In the genomic region with DNA sequence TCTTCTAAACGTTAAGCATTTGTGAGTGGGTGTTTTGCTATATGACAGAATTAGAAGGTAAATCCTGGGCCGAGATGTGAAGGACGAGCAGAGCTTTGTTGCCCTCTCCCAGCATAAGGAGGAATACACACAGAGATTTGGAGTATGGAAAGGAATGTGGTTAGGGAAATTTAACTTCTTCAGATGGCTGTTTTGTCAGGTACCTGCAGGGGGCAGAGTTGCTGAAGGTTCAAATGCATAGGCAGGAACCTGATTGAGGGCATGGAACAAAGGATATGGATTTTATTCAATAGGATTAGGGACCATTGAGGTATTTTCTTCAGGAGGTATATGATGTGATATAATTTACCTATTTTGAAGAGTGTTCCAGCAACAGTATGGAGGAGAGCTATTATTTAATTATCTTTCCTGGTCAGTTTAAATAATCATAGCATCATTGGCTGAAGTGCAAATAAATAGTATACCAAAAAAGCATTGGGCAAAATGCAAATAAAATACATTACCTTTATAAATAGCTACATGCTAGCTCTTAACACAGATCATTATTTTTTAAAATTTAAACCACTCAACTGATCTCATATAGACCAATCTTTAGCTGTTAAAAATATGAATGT, we compare ENCODE assay signal across 7 cellular contexts.
DNase-seq lines count a peak whose midpoint lies in the region; ATAC-seq and TF ChIP-seq lines count a peak whose summit lies in the region.

No MANE protein-coding gene starts in this region.

- no peak overlapping the region for H3K4me3 ChIP-seq in Karpas-422 (ENCODE audit: low read length)

- no peaks in the 10 kb centered on the region for H4K20me1 ChIP-seq in Karpas-422 (ENCODE audit: insufficient read depth, low read depth, low read length)

- H3K4me2 ChIP-seq in Karpas-422 (ENCODE audit: low read depth, low read length, poor library complexity, severe bottlenecking): no peak overlapping the region

- DNase-seq in ELF-1 (ENCODE audit: low read depth, low spot score): peak; percentile 46
- DNase-seq in Karpas-422: peak; percentile 70
- DNase-seq in foreskin keratinocyte: peak in 1 of 2 donors; percentile 32
- DNase-seq in stimulated activated CD4-positive, alpha-beta T cell treated with anti-CD3 and anti-CD28 coated beads, Interleukin-1b, Interleukin-23, amount 100 ng/mL, for 48 hours: peak; percentile 5

- no peaks in the 10 kb centered on the region for H3K9me2 ChIP-seq in Karpas-422 (replicated peaks; ENCODE audit: insufficient read depth, low read length)

- peak; percentile 73 for TF ChIP-seq CTCF in foreskin keratinocyte (conservative IDR thresholded peaks at IDR 0.05)

- peak; percentile 71 for ATAC-seq in GM21360 (IDR thresholded peaks at IDR 0.05; ENCODE audit: unreplicated experiment)
- ATAC-seq in SK-N-SH treated with all-trans-retinoic acid at 6 μM for 48 hours: peak; percentile 64
- peak; percentile 79 for ATAC-seq in foreskin keratinocyte
- no peak for ATAC-seq in HG02571 (IDR thresholded peaks at IDR 0.05; ENCODE audit: unreplicated experiment)

- no peaks in the 10 kb centered on the region for H3K36me3 ChIP-seq in Karpas-422 (ENCODE audit: insufficient read depth, low read length)

- H3K27me3 ChIP-seq in Karpas-422 (ENCODE audit: low read length): no peaks in the 10 kb centered on the region
- H3K27me3 ChIP-seq in foreskin keratinocyte: no peaks in the 10 kb centered on the region

- no peaks in the 10 kb centered on the region for H3K9me3 ChIP-seq in Karpas-422 (ENCODE audit: low read length)

- H3K27ac ChIP-seq in Karpas-422 (ENCODE audit: low read length): no peak overlapping the region
- H3K27ac ChIP-seq in foreskin keratinocyte: no peak overlapping the region

- no peaks in the 10 kb centered on the region for H3K79me2 ChIP-seq in Karpas-422 (ENCODE audit: low read length)

- H3K9ac ChIP-seq in Karpas-422 (ENCODE audit: low read length): no peak overlapping the region

- H3K4me1 ChIP-seq in Karpas-422 (ENCODE audit: low read length): no peaks in the 10 kb centered on the region; the same call in 1 of the 2 replicates
- no peaks in the 10 kb centered on the region for H3K4me1 ChIP-seq in foreskin keratinocyte

- no peak overlapping the region for H2AFZ ChIP-seq in Karpas-422 (ENCODE audit: low read length)

TF ChIP-seq in SK-N-SH treated with all-trans-retinoic acid at 6 μM for 48 hours, 23 proteins besides CTCF, POLR2A, EP300 and RAD21:
- TF ChIP-seq BACH2 (CRISPR knock-in tag; IDR thresholded peaks at IDR 0.05; ENCODE audit: borderline replicate concordance): no peak
- TF ChIP-seq, protein P1, sequence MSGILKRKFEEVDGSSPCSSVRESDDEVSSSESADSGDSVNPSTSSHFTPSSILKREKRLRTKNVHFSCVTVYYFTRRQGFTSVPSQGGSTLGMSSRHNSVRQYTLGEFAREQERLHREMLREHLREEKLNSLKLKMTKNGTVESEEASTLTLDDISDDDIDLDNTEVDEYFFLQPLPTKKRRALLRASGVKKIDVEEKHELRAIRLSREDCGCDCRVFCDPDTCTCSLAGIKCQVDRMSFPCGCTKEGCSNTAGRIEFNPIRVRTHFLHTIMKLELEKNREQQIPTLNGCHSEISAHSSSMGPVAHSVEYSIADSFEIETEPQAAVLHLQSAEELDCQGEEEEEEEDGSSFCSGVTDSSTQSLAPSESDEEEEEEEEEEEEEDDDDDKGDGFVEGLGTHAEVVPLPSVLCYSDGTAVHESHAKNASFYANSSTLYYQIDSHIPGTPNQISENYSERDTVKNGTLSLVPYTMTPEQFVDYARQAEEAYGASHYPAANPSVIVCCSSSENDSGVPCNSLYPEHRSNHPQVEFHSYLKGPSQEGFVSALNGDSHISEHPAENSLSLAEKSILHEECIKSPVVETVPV (CRISPR knock-in tag; IDR thresholded peaks at IDR 0.05): no peak
- TF ChIP-seq ZNF70 (CRISPR knock-in tag; IDR thresholded peaks at IDR 0.05): no peak
- TF ChIP-seq ZC3H10 (CRISPR knock-in tag; IDR thresholded peaks at IDR 0.05): no peak
- no peak for TF ChIP-seq ARNTL (CRISPR knock-in tag; IDR thresholded peaks at IDR 0.05; ENCODE audit: borderline replicate concordance, low read depth)
- no peak for TF ChIP-seq CSDC2 (CRISPR knock-in tag; IDR thresholded peaks at IDR 0.05)
- no peak for TF ChIP-seq PATZ1 (CRISPR knock-in tag; IDR thresholded peaks at IDR 0.05; ENCODE audit: borderline replicate concordance)
- no peak for TF ChIP-seq POU6F1 (CRISPR knock-in tag; IDR thresholded peaks at IDR 0.05; ENCODE audit: borderline replicate concordance, low read depth)
- TF ChIP-seq TOX (CRISPR knock-in tag; IDR thresholded peaks at IDR 0.05; ENCODE audit: borderline replicate concordance): no peak
- no peak for TF ChIP-seq ZNF565 (CRISPR knock-in tag; conservative IDR thresholded peaks at IDR 0.05; ENCODE audit: low read depth)
- TF ChIP-seq ZNF8 (CRISPR knock-in tag; IDR thresholded peaks at IDR 0.05): no peak
TF ChIP-seq in SK-N-SH treated with all-trans-retinoic acid at 6 μM for 48 hours: peak in this region for 0.
